Comparison of ENCODE assay signal across 18 cellular contexts in genomic region chr16:29883987-29884386, GRCh38. TPM values are rescaled to one million over a fixed set of nuclear protein-coding genes. Genes with fewer than 3 reads are reported as not detected.
A peak's percentile ranks its signal among the peaks of the same experiment; 100 is the strongest.
DNase-seq lines count a peak whose midpoint lies in the region; ATAC-seq, FAIRE-seq and TF ChIP-seq lines count a peak whose summit lies in the region.
"Had no signal": no experiment of that assay in that cellular context is flagged by ENCODE, and none has a peak within 500 bp of the region (broad histone marks: within the 10 kb centered on the region; RNA-seq: fewer than 3 reads in every experiment).

No MANE protein-coding gene starts in this region.

- H3K36me3 Mint-ChIP-seq in nephron progenitor cell (ENCODE audit: low read depth) = no peaks in the 10 kb centered on the region
- H3K36me3 Mint-ChIP-seq in chondrocyte (ENCODE audit: low read depth) = peaks cover 4% of the 10 kb centered on the region
- H3K36me3 Mint-ChIP-seq: CD4-positive, CD25-positive, alpha-beta regulatory T cell had no signal

- no peak for TF ChIP-seq RAD21 in IMR-90 (IDR thresholded peaks at IDR 0.05; ENCODE audit: low read length)
- TF ChIP-seq RAD21 in GM12878 (IDR thresholded peaks at IDR 0.05; ENCODE audit: insufficient read depth, low read depth, low read length) = no peak

- intact Hi-C loops in IMR-90 (cut with micrococcal nuclease) (no loop called here), GM12878 (cut with micrococcal nuclease; ENCODE audit: unreplicated experiment) (no loop called here)

- H3K23ac ChIP-seq in IMR-90 (ENCODE audit: low read depth, low read length) = no peak overlapping the region

- DNase-seq in ELR (ENCODE audit: low read depth) = peak; percentile 26
- DNase-seq in IMR-90 = no peak
- DNase-seq in GM12878 (ENCODE audit: low read depth, low spot score) = no peak
- no peak for DNase-seq in nephron progenitor cell
- DNase-seq in stimulated activated CD4-positive, alpha-beta T cell treated with anti-CD3 and anti-CD28 coated beads, Interleukin-12 subunit alpha, Interleukin-12 subunit beta, amount 100 ng/mL, for 4 hours = no peak
- DNase-seq in SW 1271 (lab: John Stamatoyannopoulos, UW) = no peak
- DNase-seq in chondrocyte (ENCODE audit: low spot score) = no peak
- DNase-seq in SIG-M5 treated with dmso at 0.1 percent for 504 hours (lab: John Stamatoyannopoulos, UW; ENCODE audit: unreplicated experiment) = no peak
- DNase-seq: ACHN; BE2C; C1 segment of cervical spinal cord; Caco-2; CD4-positive, CD25-positive, alpha-beta regulatory T cell; GDM1; H9 had no signal

- ATAC-seq in IMR-90 (ENCODE audit: low read depth) = no peak
- no peak for ATAC-seq in GM12878
- ATAC-seq: GM23338, HepG2 had no signal

- H3K9me3 ChIP-seq in IMR-90 (ENCODE audit: control insufficient read depth, insufficient read depth, low read length) (no peaks in the 10 kb centered on the region), GM12878 (replicated peaks; ENCODE audit: control insufficient read depth, insufficient read depth, low read length) (no peaks in the 10 kb centered on the region)
- H3K9me3 ChIP-seq: BE2C, Caco-2 had no signal

- H3K79me2 ChIP-seq in GM12878 (ENCODE audit: control insufficient read depth, insufficient read depth, low read length) = no peaks in the 10 kb centered on the region

- H3K27ac Mint-ChIP-seq in nephron progenitor cell (no peak overlapping the region), chondrocyte (ENCODE audit: unreplicated experiment) (no peak overlapping the region)
- H3K27ac Mint-ChIP-seq: CD4-positive, CD25-positive, alpha-beta regulatory T cell; GM23338; H9 had no signal

- no peak overlapping the region for H2AFZ ChIP-seq in IMR-90 (replicated peaks; ENCODE audit: low read length, poor library complexity)
- H2AFZ ChIP-seq in GM12878 (ENCODE audit: control insufficient read depth, low read depth, low read length) = no peak overlapping the region
- H2AFZ ChIP-seq: GM23338 had no signal

- BruUV-seq in IMR-90 (replicated peaks; lab: Mats Ljungman, UMichigan) = no TSS peak
- BruUV-seq in GM12878 (replicated peaks; lab: Mats Ljungman, UMichigan) = no TSS peak

- no peak overlapping the region for H4K8ac ChIP-seq in IMR-90 (ENCODE audit: low read depth in 2 of 2, low read length in 2 of 2)

- TF ChIP-seq EP300 in GM12878 (IDR thresholded peaks at IDR 0.05; ENCODE audit: borderline replicate concordance in 1 of 2, control insufficient read depth in 1 of 2, low read depth in 2 of 2, low read length in 2 of 2) = no peak

- no peak overlapping the region for H2AK5ac ChIP-seq in IMR-90 (ENCODE audit: low read depth, low read length)

- no peak for TF ChIP-seq POLR2A in IMR-90 (IDR thresholded peaks at IDR 0.05; ENCODE audit: low read depth, low read length)
- TF ChIP-seq POLR2A in GM12878 (IDR thresholded peaks at IDR 0.05; ENCODE audit: low read depth, low read length) = no peak

- H3K9ac ChIP-seq in IMR-90 (ENCODE audit: low read depth, low read length) = no peak overlapping the region
- no peak overlapping the region for H3K9ac ChIP-seq in GM12878 (ENCODE audit: control insufficient read depth, insufficient read depth, low read length)

- no peak for FAIRE-seq in GM12878 (lab: Jason Lieb, UNC)
- FAIRE-seq: D721Med, HepG2 had no signal

- no peaks in the 10 kb centered on the region for H4K20me1 ChIP-seq in IMR-90 (ENCODE audit: insufficient read depth, low read length)
- no peaks in the 10 kb centered on the region for H4K20me1 ChIP-seq in GM12878 (ENCODE audit: control insufficient read depth, insufficient read depth)

- H3K4me1 Mint-ChIP-seq in nephron progenitor cell (no peaks in the 10 kb centered on the region), chondrocyte (ENCODE audit: low read depth) (no peaks in the 10 kb centered on the region)
- H3K4me1 Mint-ChIP-seq: CD4-positive, CD25-positive, alpha-beta regulatory T cell; GM23338; H9 had no signal

- 92% methylated on average over 2 of the region's 6 CpGs; no CpG with 5 or more reads in 1 of the 2 experiments for WGBS in IMR-90 (ENCODE audit: extremely low coverage in 2 of 2, insufficient read length in 1 of 2), 2 experiments
- 32% methylated on average over 6 of the region's 6 CpGs for WGBS in GM12878 (ENCODE audit: insufficient coverage, insufficient replicate concordance, low lambda C conversion rate, missing lambda C conversion rate)

- H3K4me3 Mint-ChIP-seq in nephron progenitor cell (peak overlapping the region; percentile 64), chondrocyte (ENCODE audit: unreplicated experiment) (no peak overlapping the region)
- H3K4me3 Mint-ChIP-seq: CD4-positive, CD25-positive, alpha-beta regulatory T cell; GM23338; H9 had no signal

- H3K4me3 ChIP-seq in IMR-90 (ENCODE audit: insufficient read depth, low read depth, low read length) (no peak overlapping the region), GM12878 (no peak overlapping the region)
- H3K4me3 ChIP-seq: GM23338 had no signal

- no peak overlapping the region for H2BK15ac ChIP-seq in IMR-90 (ENCODE audit: low read depth, low read length)

- no peak overlapping the region for H3K18ac ChIP-seq in IMR-90 (ENCODE audit: low read depth, low read length)

- dilution Hi-C loops in IMR-90 (cut with HindIII; ENCODE audit: low sequenced_read_pairs, unreplicated experiment) = no loop called here

- no peak overlapping the region for H3K27ac ChIP-seq in IMR-90 (ENCODE audit: insufficient read depth, low read length)
- no peak overlapping the region for H3K27ac ChIP-seq in GM12878 (ENCODE audit: control insufficient read depth, insufficient read depth)

- H3K56ac ChIP-seq in IMR-90 (ENCODE audit: extremely low read depth, insufficient read depth, low read length) = no peak overlapping the region

- no peak overlapping the region for H3K14ac ChIP-seq in IMR-90 (replicated peaks; ENCODE audit: low read depth, low read length)

- no peak overlapping the region for H2AK9ac ChIP-seq in IMR-90 (replicated peaks; ENCODE audit: low read depth, low read length, poor library complexity)

- H3K4ac ChIP-seq in IMR-90 (ENCODE audit: low read depth, low read length) = no peak overlapping the region

- no peaks in the 10 kb centered on the region for H3K9me3 Mint-ChIP-seq in nephron progenitor cell
- no peaks in the 10 kb centered on the region for H3K9me3 Mint-ChIP-seq in chondrocyte (ENCODE audit: low read depth)
- H3K9me3 Mint-ChIP-seq: GM23338, H9 had no signal

- no peaks in the 10 kb centered on the region for H3K4me1 ChIP-seq in IMR-90 (ENCODE audit: control insufficient read depth, insufficient read depth, low read length)
- H3K4me1 ChIP-seq in GM12878 (ENCODE audit: control insufficient read depth, insufficient read depth, low read length) = no peaks in the 10 kb centered on the region
- H3K4me1 ChIP-seq: BE2C, Caco-2 had no signal

- H3K27me3 ChIP-seq in IMR-90 (ENCODE audit: control insufficient read depth, insufficient read depth, low read length) = no peaks in the 10 kb centered on the region
- no peaks in the 10 kb centered on the region; a peak in 1 of 4 replicates for H3K27me3 ChIP-seq in GM12878 (replicated peaks in 1 of 2; ENCODE audit: control insufficient read depth in 2 of 2, insufficient read depth in 2 of 2, low read length in 1 of 2)
- H3K27me3 ChIP-seq: BE2C had no signal

- no peak overlapping the region for H2BK120ac ChIP-seq in IMR-90 (ENCODE audit: low read depth, low read length)

- H4K5ac ChIP-seq in IMR-90 (ENCODE audit: low read depth, low read length) = no peak overlapping the region

- RAD21 ChIA-PET in GM12878 (lab: Charles Lee; ENCODE audit: unreplicated experiment) = no interaction called here

- in situ Hi-C loops in IMR-90 (cut with MboI; ENCODE audit: low sequenced_read_pairs) (no loop called here), GM12878 (cut with MboI) (no loop called here)

- TF ChIP-seq CTCF in IMR-90 (conservative IDR thresholded peaks at IDR 0.05; ENCODE audit: low read depth, low read length) (no peak), GM12878 (IDR thresholded peaks at IDR 0.05 in 2 of 3, conservative IDR thresholded peaks at IDR 0.05 in 1 of 3; ENCODE audit: control insufficient read depth in 2 of 3, extremely low read depth in 1 of 3, insufficient read depth in 1 of 3, low read depth in 3 of 3, low read length in 3 of 3) (no peak), nephron progenitor cell (IDR thresholded peaks at IDR 0.05) (no peak), chondrocyte (IDR thresholded peaks at IDR 0.05) (no peak)

- H3K4me2 ChIP-seq in IMR-90 (ENCODE audit: low read depth, low read length) (no peak overlapping the region), GM12878 (ENCODE audit: control insufficient read depth, insufficient read depth) (no peak overlapping the region)
- H3K4me2 ChIP-seq: GM23338 had no signal

- H3K27me3 Mint-ChIP-seq in nephron progenitor cell (ENCODE audit: low read depth, poor library complexity) = peaks cover 17% of the 10 kb centered on the region
- peaks cover 4% of the 10 kb centered on the region for H3K27me3 Mint-ChIP-seq in chondrocyte (ENCODE audit: low read depth)

- H2BK20ac ChIP-seq in IMR-90 (ENCODE audit: low read depth, low read length) = no peak overlapping the region

- no peaks in the 10 kb centered on the region for H3K9me1 ChIP-seq in IMR-90 (ENCODE audit: insufficient read depth, low read length)

- H3K36me3 ChIP-seq in IMR-90 (ENCODE audit: control insufficient read depth, insufficient read depth, low read length) (peaks cover 1% of the 10 kb centered on the region), GM12878 (ENCODE audit: control insufficient read depth in 2 of 2, insufficient read depth in 2 of 2, low read length in 1 of 2) (no peaks in the 10 kb centered on the region)
- H3K36me3 ChIP-seq: BE2C had no signal

- POLR2A ChIA-PET in IMR-90 (lab: Charles Lee; ENCODE audit: unreplicated experiment) = no interaction called here
- POLR2A ChIA-PET in GM12878 (lab: Charles Lee) = no interaction called here

- no peak overlapping the region for H2BK5ac ChIP-seq in IMR-90 (ENCODE audit: low read depth, low read length, poor library complexity, severe bottlenecking)

- no peak overlapping the region for H4K91ac ChIP-seq in IMR-90 (ENCODE audit: insufficient read depth, low read depth, low read length)

- SMC1A ChIA-PET in GM12878 (lab: Charles Lee; ENCODE audit: uncharacterized antibody, unreplicated experiment) = no interaction called here

- no peaks in the 10 kb centered on the region for H3K79me1 ChIP-seq in IMR-90 (ENCODE audit: low read depth in 1 of 2, low read length in 2 of 2)

- CTCF ChIA-PET in IMR-90 (lab: Yijun Ruan, JAX) (no interaction called here), GM12878 (lab: Yijun Ruan, JAX) (no interaction called here)

RNA-seq across cellular contexts. Expression of gene SEZ6L2, which starts 15.4 kb away (rescaled TPM):
- total RNA-seq in IMR-90 (2012; rRNA removed) (0.72 and 0.83 TPM in 2 replicates), GM12878 (2014; rRNA removed) (0.06 TPM in 1 of 2 replicates, not detected in the other), GM12878 (2014; rRNA removed; fragmentation: Illumina TruSeq; extraction: Trizol) (not detected in 2 replicates), GM12878 (2021) (0.37 and 0.49 TPM in 2 replicates), chondrocyte (10.9 to 17.0 TPM (median 16.3 TPM) in 3 replicates)
- polyA plus RNA-seq in IMR-90 (2012; rRNA removed) (10.0 and 10.5 TPM in 2 replicates), GM12878 (2011; rRNA removed) (not detected in 2 replicates), GM12878 (2014; fragmentation: Illumina TruSeq; extraction: Trizol) (not detected in 2 replicates), GM12878 (2014; fragmentation: Nextera tagmentation; extraction: Ambion mirVana) (not detected), GM12878 (2014; rRNA removed) (not detected in 2 replicates), GM12878 (2016; fragmentation: Nextera tagmentation; extraction: Ambion mirVana) (not detected)
- 8.2 and 18.4 TPM in 2 replicates for polyA plus RNA-seq in IMR-90 (2012; cell fraction: cytosol; rRNA removed)
- 5.8 and 12.6 TPM in 2 replicates for polyA plus RNA-seq in IMR-90 (2012; cell fraction: nucleus; rRNA removed; ENCODE audit: low replicate concordance)
- total RNA-seq in GM12878 (2013; cell fraction: nucleolus; rRNA removed) = not detected in 2 replicates
- not detected for polyA plus RNA-seq in GM12878 (2011; ENCODE audit: low read depth)
- not detected in 2 replicates for polyA plus RNA-seq in GM12878 (2011; cell fraction: cytosol; rRNA removed)
- not detected in 2 replicates for polyA plus RNA-seq in GM12878 (2011; cell fraction: nucleus; rRNA removed)
- polyA plus RNA-seq in GM12878 (2012) = not detected in 2 replicates
- polyA minus RNA-seq in GM12878 (2011; rRNA and poly(A)+ RNA removed) = not detected in 2 replicates
- polyA minus RNA-seq in GM12878 (2011; cell fraction: cytosol; rRNA and poly(A)+ RNA removed) = 0.83 and 1.2 TPM in 2 replicates
- not detected in 2 replicates for polyA minus RNA-seq in GM12878 (2011; cell fraction: nucleus; rRNA and poly(A)+ RNA removed)
- total RNA-seq: CD4-positive, CD25-positive, alpha-beta regulatory T cell had no signal
- polyA plus RNA-seq: CD4-positive, CD25-positive, alpha-beta regulatory T cell had no signal

RNA-seq across cellular contexts. Expression of gene ASPHD1, which starts 16.3 kb away (rescaled TPM):
- 4.1 and 4.2 TPM in 2 replicates for total RNA-seq in IMR-90 (2012; rRNA removed)
- polyA plus RNA-seq in IMR-90 (2012; rRNA removed) = 14.5 and 15.7 TPM in 2 replicates
- 11.4 and 18.3 TPM in 2 replicates for polyA plus RNA-seq in IMR-90 (2012; cell fraction: cytosol; rRNA removed)
- 7.8 and 18.8 TPM in 2 replicates for polyA plus RNA-seq in IMR-90 (2012; cell fraction: nucleus; rRNA removed; ENCODE audit: low replicate concordance)
- not detected in 2 replicates for total RNA-seq in GM12878 (2013; cell fraction: nucleolus; rRNA removed)
- not detected in 2 replicates for total RNA-seq in GM12878 (2014; rRNA removed)
- not detected in 2 replicates for total RNA-seq in GM12878 (2014; rRNA removed; fragmentation: Illumina TruSeq; extraction: Trizol)
- not detected in 2 replicates for total RNA-seq in GM12878 (2021)
- not detected for polyA plus RNA-seq in GM12878 (2011; ENCODE audit: low read depth)
- not detected in 2 replicates for polyA plus RNA-seq in GM12878 (2011; rRNA removed)
- polyA plus RNA-seq in GM12878 (2011; cell fraction: cytosol; rRNA removed) = not detected in 2 replicates
- polyA plus RNA-seq in GM12878 (2011; cell fraction: nucleus; rRNA removed) = not detected in 2 replicates
- 0.07 and 0.11 TPM in 2 replicates for polyA plus RNA-seq in GM12878 (2012)
- not detected in 2 replicates for polyA plus RNA-seq in GM12878 (2014; fragmentation: Illumina TruSeq; extraction: Trizol)
- not detected for polyA plus RNA-seq in GM12878 (2014; fragmentation: Nextera tagmentation; extraction: Ambion mirVana)
- polyA plus RNA-seq in GM12878 (2014; rRNA removed) = not detected in 2 replicates
- polyA plus RNA-seq in GM12878 (2016; fragmentation: Nextera tagmentation; extraction: Ambion mirVana) = not detected
- polyA minus RNA-seq in GM12878 (2011; rRNA and poly(A)+ RNA removed) = not detected in 2 replicates
- not detected in 2 replicates for polyA minus RNA-seq in GM12878 (2011; cell fraction: cytosol; rRNA and poly(A)+ RNA removed)
- not detected in 2 replicates for polyA minus RNA-seq in GM12878 (2011; cell fraction: nucleus; rRNA and poly(A)+ RNA removed)
- total RNA-seq in chondrocyte = 2.4 to 3.2 TPM (median 2.9 TPM) in 3 replicates
- total RNA-seq: CD4-positive, CD25-positive, alpha-beta regulatory T cell had no signal
- polyA plus RNA-seq: CD4-positive, CD25-positive, alpha-beta regulatory T cell had no signal

RNA-seq across cellular contexts. Expression of gene CDIPT, which starts 21.0 kb away (rescaled TPM):
- total RNA-seq in IMR-90 (2012; rRNA removed) (47.1 and 48.3 TPM in 2 replicates), GM12878 (2014; rRNA removed) (33.2 and 35.4 TPM in 2 replicates), GM12878 (2014; rRNA removed; fragmentation: Illumina TruSeq; extraction: Trizol) (9.6 and 10.5 TPM in 2 replicates), GM12878 (2021) (31.4 and 34.1 TPM in 2 replicates), chondrocyte (73.5 to 79.7 TPM (median 78.3 TPM) in 3 replicates)
- polyA plus RNA-seq in IMR-90 (2012; rRNA removed) (100 and 111 TPM in 2 replicates), GM12878 (2011; rRNA removed) (14.5 and 26.2 TPM in 2 replicates), GM12878 (2014; fragmentation: Illumina TruSeq; extraction: Trizol) (6.8 and 15.5 TPM in 2 replicates), GM12878 (2014; fragmentation: Nextera tagmentation; extraction: Ambion mirVana) (1 to 10 TPM in 1 of 2 experiments, under 1 TPM in 1; 0.87 to 3.5 TPM), GM12878 (2014; rRNA removed) (33.1 and 33.2 TPM in 2 replicates), GM12878 (2016; fragmentation: Nextera tagmentation; extraction: Ambion mirVana) (10 to 100 TPM; 28.1 to 36.4 TPM)
- polyA plus RNA-seq in IMR-90 (2012; cell fraction: cytosol; rRNA removed) = 116 and 168 TPM in 2 replicates
- 48.4 and 91.2 TPM in 2 replicates for polyA plus RNA-seq in IMR-90 (2012; cell fraction: nucleus; rRNA removed; ENCODE audit: low replicate concordance)
- 23.6 and 25.0 TPM in 2 replicates for total RNA-seq in GM12878 (2013; cell fraction: nucleolus; rRNA removed)
- 11.5 TPM for polyA plus RNA-seq in GM12878 (2011; ENCODE audit: low read depth)
- 41.9 and 52.6 TPM in 2 replicates for polyA plus RNA-seq in GM12878 (2011; cell fraction: cytosol; rRNA removed)
- polyA plus RNA-seq in GM12878 (2011; cell fraction: nucleus; rRNA removed) = 36.4 and 39.8 TPM in 2 replicates
- 28.7 and 30.8 TPM in 2 replicates for polyA plus RNA-seq in GM12878 (2012)
- polyA minus RNA-seq in GM12878 (2011; rRNA and poly(A)+ RNA removed) = 21.6 and 34.8 TPM in 2 replicates
- 18.7 and 20.5 TPM in 2 replicates for polyA minus RNA-seq in GM12878 (2011; cell fraction: cytosol; rRNA and poly(A)+ RNA removed)
- 11.2 and 15.9 TPM in 2 replicates for polyA minus RNA-seq in GM12878 (2011; cell fraction: nucleus; rRNA and poly(A)+ RNA removed)

RNA-seq across cellular contexts. Expression of gene KCTD13, which starts 42.0 kb away (rescaled TPM):
- total RNA-seq in IMR-90 (2012; rRNA removed) = 3.1 and 4.1 TPM in 2 replicates
- polyA plus RNA-seq in IMR-90 (2012; rRNA removed) = 20.7 and 22.2 TPM in 2 replicates
- polyA plus RNA-seq in IMR-90 (2012; cell fraction: cytosol; rRNA removed) = 19.7 and 25.2 TPM in 2 replicates
- 81.0 and 169 TPM in 2 replicates for polyA plus RNA-seq in IMR-90 (2012; cell fraction: nucleus; rRNA removed; ENCODE audit: low replicate concordance)
- total RNA-seq in GM12878 (2013; cell fraction: nucleolus; rRNA removed) = 59.8 and 76.4 TPM in 2 replicates
- total RNA-seq in GM12878 (2014; rRNA removed) = 9.7 and 11.0 TPM in 2 replicates
- 7.2 and 8.5 TPM in 2 replicates for total RNA-seq in GM12878 (2014; rRNA removed; fragmentation: Illumina TruSeq; extraction: Trizol)
- 20.8 and 29.2 TPM in 2 replicates for total RNA-seq in GM12878 (2021)
- polyA plus RNA-seq in GM12878 (2011; ENCODE audit: low read depth) = 8.1 TPM
- 11.4 and 16.8 TPM in 2 replicates for polyA plus RNA-seq in GM12878 (2011; rRNA removed)
- 19.3 and 22.6 TPM in 2 replicates for polyA plus RNA-seq in GM12878 (2011; cell fraction: cytosol; rRNA removed)
- 45.9 and 58.0 TPM in 2 replicates for polyA plus RNA-seq in GM12878 (2011; cell fraction: nucleus; rRNA removed)
- polyA plus RNA-seq in GM12878 (2012) = 14.1 and 14.6 TPM in 2 replicates
- polyA plus RNA-seq in GM12878 (2014; fragmentation: Illumina TruSeq; extraction: Trizol) = 8.0 and 12.2 TPM in 2 replicates
- 1 to 10 TPM; 3.3 to 3.5 TPM for polyA plus RNA-seq in GM12878 (2014; fragmentation: Nextera tagmentation; extraction: Ambion mirVana)
- 22.1 and 29.2 TPM in 2 replicates for polyA plus RNA-seq in GM12878 (2014; rRNA removed)
- 10 to 100 TPM; 12.8 to 14.5 TPM for polyA plus RNA-seq in GM12878 (2016; fragmentation: Nextera tagmentation; extraction: Ambion mirVana)
- 16.2 and 20.7 TPM in 2 replicates for polyA minus RNA-seq in GM12878 (2011; rRNA and poly(A)+ RNA removed)
- polyA minus RNA-seq in GM12878 (2011; cell fraction: cytosol; rRNA and poly(A)+ RNA removed) = 6.5 and 7.8 TPM in 2 replicates
- polyA minus RNA-seq in GM12878 (2011; cell fraction: nucleus; rRNA and poly(A)+ RNA removed) = 14.5 and 25.4 TPM in 2 replicates
- total RNA-seq in chondrocyte = 19.3 to 21.1 TPM (median 20.3 TPM) in 3 replicates
